ENCODE assay signal across 14 cellular contexts in genomic region chr16:56807011-56807675, GRCh38. TPM values are rescaled to one million over a fixed set of nuclear protein-coding genes. Genes with fewer than 3 reads are reported as not detected.
DNase-seq lines count a peak whose midpoint lies in the region; TF ChIP-seq lines count a peak whose summit lies in the region.
"Had no signal": no experiment of that assay in that cellular context is flagged by ENCODE, and none has a peak within 500 bp of the region (broad histone marks: within the 10 kb centered on the region; RNA-seq: fewer than 3 reads in every experiment).

No MANE protein-coding gene starts in this region.

- H3K4me3 ChIP-seq in AG09309 (ENCODE audit: control insufficient read depth, low read depth, low read length) (no peak overlapping the region), HUES6 (ENCODE audit: low read depth, low read length) (no peak overlapping the region), mesenchymal stem cell (ENCODE audit: insufficient read depth in 1 of 2, low read depth in 1 of 2, low read length in 2 of 2) (no peak overlapping the region)
- H3K4me3 ChIP-seq: BLaER1 treated with 17β-estradiol and CSF1 and Interleukin-3, amounts not matched to agents 10 nM and 100 nM had no signal

- peaks cover 8% of the 10 kb centered on the region for H3K79me1 ChIP-seq in mesenchymal stem cell (replicated peaks; ENCODE audit: low read length, poor library complexity, severe bottlenecking)

- H3K14ac ChIP-seq in mesenchymal stem cell (ENCODE audit: low read length in 2 of 2): peak overlapping the region in 1 of 2 experiments; percentile 64

- H3K27me3 ChIP-seq in HUES6 (ENCODE audit: control insufficient read depth, insufficient read depth, low read length) (no peaks in the 10 kb centered on the region), mesenchymal stem cell (ENCODE audit: control insufficient read depth in 1 of 2, insufficient read depth in 1 of 2, low read length in 2 of 2) (no peaks in the 10 kb centered on the region)
- H3K27me3 ChIP-seq: BLaER1 treated with 17β-estradiol and CSF1 and Interleukin-3, amounts not matched to agents 10 nM and 100 nM had no signal

- peak overlapping the region; percentile 46 to 91 for H3K18ac ChIP-seq in mesenchymal stem cell (ENCODE audit: low read depth in 1 of 2, low read length in 2 of 2)

- H4K8ac ChIP-seq in mesenchymal stem cell (ENCODE audit: low read length): peak overlapping the region; percentile 12

- H3K4ac ChIP-seq in mesenchymal stem cell (ENCODE audit: low read depth in 1 of 2, low read length in 2 of 2): peak overlapping the region; percentile 39 to 89

- H2BK15ac ChIP-seq in mesenchymal stem cell (ENCODE audit: low read depth, poor library complexity, severe bottlenecking): peak overlapping the region; percentile 15

- H3K9ac ChIP-seq in HUES6 (ENCODE audit: low read length) (peak overlapping the region; percentile 12), mesenchymal stem cell (ENCODE audit: low read length) (no peak overlapping the region)
- H3K9ac ChIP-seq: BLaER1 treated with 17β-estradiol and CSF1 and Interleukin-3, amounts not matched to agents 10 nM and 100 nM; parathyroid adenoma had no signal

- no peak for TF ChIP-seq CTCF in AG09309 (IDR thresholded peaks at IDR 0.05; ENCODE audit: control insufficient read depth, insufficient read depth, low read depth, low read length, missing control alignments)

- H3K27ac ChIP-seq in HUES6 (ENCODE audit: low read depth, low read length) (no peak overlapping the region; the same call in 1 of the 2 replicates), mesenchymal stem cell (ENCODE audit: low read length, poor library complexity, severe bottlenecking) (peak overlapping the region; percentile 8)
- H3K27ac ChIP-seq: BLaER1 treated with 17β-estradiol and CSF1 and Interleukin-3, amounts not matched to agents 10 nM and 100 nM; epithelial cell of prostate; HL-60; parathyroid adenoma had no signal

- H3K4me2 ChIP-seq in mesenchymal stem cell (ENCODE audit: low read length, poor library complexity, severe bottlenecking): no peak overlapping the region
- H3K4me2 ChIP-seq: BLaER1 treated with 17β-estradiol and CSF1 and Interleukin-3, amounts not matched to agents 10 nM and 100 nM had no signal

- H2AK5ac ChIP-seq in mesenchymal stem cell (ENCODE audit: low read length, severe bottlenecking): no peak overlapping the region

- H2BK120ac ChIP-seq in mesenchymal stem cell (ENCODE audit: low read depth, low read length): peak overlapping the region; percentile 29

- no peak overlapping the region for H2BK5ac ChIP-seq in mesenchymal stem cell (ENCODE audit: low read depth, low read length, poor library complexity, severe bottlenecking)

- H4K91ac ChIP-seq in mesenchymal stem cell (ENCODE audit: low read length): peak overlapping the region; percentile 77

- no peak overlapping the region for H2AFZ ChIP-seq in mesenchymal stem cell (ENCODE audit: low read depth, low read length)
- H2AFZ ChIP-seq: parathyroid adenoma had no signal

- H3K36me3 ChIP-seq in HUES6 (ENCODE audit: control insufficient read depth, insufficient read depth, low read length): peaks cover 29% of the 10 kb centered on the region
- H3K36me3 ChIP-seq in mesenchymal stem cell (ENCODE audit: control insufficient read depth in 1 of 2, insufficient read depth in 2 of 2, low read depth in 1 of 2, low read length in 2 of 2): peaks cover 10 to 34% of the 10 kb centered on the region in 2 experiments

- H3K4me1 ChIP-seq in HUES6 (ENCODE audit: control insufficient read depth, insufficient read depth, low read length): no peaks in the 10 kb centered on the region
- no peaks in the 10 kb centered on the region for H3K4me1 ChIP-seq in mesenchymal stem cell (ENCODE audit: control insufficient read depth, insufficient read depth, low read depth, low read length)
- H3K4me1 ChIP-seq: BLaER1 treated with 17β-estradiol and CSF1 and Interleukin-3, amounts not matched to agents 10 nM and 100 nM; parathyroid adenoma had no signal

- DNase-seq in AG09309 (ENCODE audit: low read depth) (peak; percentile 24), astrocyte of the hippocampus (ENCODE audit: low read depth, low spot score) (peak; percentile 25), mesenchymal stem cell (peak; percentile 85), activated gamma-delta T cell (lab: John Stamatoyannopoulos, UW) (no peak), NCI-H1048 (lab: John Stamatoyannopoulos, UW) (no peak), UCSD-AML1 (lab: John Stamatoyannopoulos, UW; ENCODE audit: unreplicated experiment) (no peak), DMS53 treated with DMSO at 0.1 percent for 48 hours (lab: John Stamatoyannopoulos, UW; ENCODE audit: unreplicated experiment) (no peak)
- DNase-seq: activated CD4-positive, alpha-beta T cell treated with anti-CD3 and anti-CD28 coated beads, Interleukin-2, amount 50 U/mL, for 4 hours; OCI-M1 had no signal

- H2BK12ac ChIP-seq in mesenchymal stem cell (ENCODE audit: low read length in 2 of 2): peak overlapping the region; percentile 58 to 85

- WGBS in mesenchymal stem cell: 37% methylated on average over 3 of the region's 3 CpGs

- H3K9me3 ChIP-seq in HUES6 (ENCODE audit: control insufficient read depth, insufficient read depth, low read depth, low read length) (no peaks in the 10 kb centered on the region), mesenchymal stem cell (ENCODE audit: control insufficient read depth, low read length) (no peaks in the 10 kb centered on the region)

- H3K23ac ChIP-seq in mesenchymal stem cell (ENCODE audit: low read length in 2 of 2): no peak overlapping the region

RNA-seq across cellular contexts. Expression of gene SLC12A3, which starts 57.9 kb away (rescaled TPM):
- polyA plus RNA-seq in mesenchymal stem cell (2013, experiment 1 of 2): not detected
- polyA plus RNA-seq in mesenchymal stem cell (2013, experiment 2 of 2): not detected

Comparison
In these comparisons a context has a peak if more than half of its experiments do, and no peak if none do; other contexts are left out.
1. DNase-seq: peak in AG09309 (single experiment), astrocyte of the hippocampus (single experiment) and mesenchymal stem cell (single experiment); none in activated gamma-delta T cell (single experiment), NCI-H1048 (single experiment), UCSD-AML1 (single experiment) and DMS53 treated with DMSO at 0.1 percent for 48 hours (single experiment).